In genomic region chr17:8121531-8122390, GRCh38 we compare ENCODE assay signal across 1 cellular context.
TF ChIP-seq lines count a peak whose summit lies in the region.

No MANE protein-coding gene starts in this region.

TF ChIP-seq in HEK293, 187 proteins besides CTCF, POLR2A, EP300 and RAD21 (continued from another document):
- TF ChIP-seq, protein P1, sequence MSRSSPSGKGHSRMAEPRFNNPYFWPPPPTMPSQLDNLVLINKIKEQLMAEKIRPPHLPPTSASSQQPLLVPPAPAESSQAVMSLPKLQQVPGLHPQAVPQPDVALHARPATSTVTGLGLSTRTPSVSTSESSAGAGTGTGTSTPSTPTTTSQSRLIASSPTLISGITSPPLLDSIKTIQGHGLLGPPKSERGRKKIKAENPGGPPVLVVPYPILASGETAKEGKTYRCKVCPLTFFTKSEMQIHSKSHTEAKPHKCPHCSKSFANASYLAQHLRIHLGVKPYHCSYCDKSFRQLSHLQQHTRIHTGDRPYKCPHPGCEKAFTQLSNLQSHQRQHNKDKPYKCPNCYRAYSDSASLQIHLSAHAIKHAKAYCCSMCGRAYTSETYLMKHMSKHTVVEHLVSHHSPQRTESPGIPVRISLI (tag by site-specific recombination; IDR thresholded peaks at IDR 0.05) = no peak
- 0 out of 2 replicates have a peak, but pooled peaks have one; percentile 14 for TF ChIP-seq ZNF2 (tag by site-specific recombination; IDR thresholded peaks at IDR 0.05)
- peak; percentile 83 for TF ChIP-seq KLF1 (tag by site-specific recombination; IDR thresholded peaks at IDR 0.05)
- TF ChIP-seq ZNF501 (tag by site-specific recombination; IDR thresholded peaks at IDR 0.05) = peak; percentile 20; the same call in 1 of the 2 replicates
- TF ChIP-seq ZNF121 (tag by site-specific recombination; IDR thresholded peaks at IDR 0.05) = no peak
- TF ChIP-seq, protein P2, sequence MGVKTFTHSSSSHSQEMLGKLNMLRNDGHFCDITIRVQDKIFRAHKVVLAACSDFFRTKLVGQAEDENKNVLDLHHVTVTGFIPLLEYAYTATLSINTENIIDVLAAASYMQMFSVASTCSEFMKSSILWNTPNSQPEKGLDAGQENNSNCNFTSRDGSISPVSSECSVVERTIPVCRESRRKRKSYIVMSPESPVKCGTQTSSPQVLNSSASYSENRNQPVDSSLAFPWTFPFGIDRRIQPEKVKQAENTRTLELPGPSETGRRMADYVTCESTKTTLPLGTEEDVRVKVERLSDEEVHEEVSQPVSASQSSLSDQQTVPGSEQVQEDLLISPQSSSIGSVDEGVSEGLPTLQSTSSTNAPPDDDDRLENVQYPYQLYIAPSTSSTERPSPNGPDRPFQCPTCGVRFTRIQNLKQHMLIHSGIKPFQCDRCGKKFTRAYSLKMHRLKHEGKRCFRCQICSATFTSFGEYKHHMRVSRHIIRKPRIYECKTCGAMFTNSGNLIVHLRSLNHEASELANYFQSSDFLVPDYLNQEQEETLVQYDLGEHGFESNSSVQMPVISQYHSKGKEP (tag by site-specific recombination; IDR thresholded peaks at IDR 0.05) = peak; percentile 39; the same call in 1 of the 2 replicates
- peak; percentile 61; the same call in 1 of the 2 replicates for TF ChIP-seq KLF7 (tag by site-specific recombination; IDR thresholded peaks at IDR 0.05; ENCODE audit: borderline replicate concordance)
- TF ChIP-seq ZSCAN30 (tag by site-specific recombination; IDR thresholded peaks at IDR 0.05) = peak; percentile 41; the same call in 1 of the 2 replicates
- no peak for TF ChIP-seq SALL2 (tag by site-specific recombination; IDR thresholded peaks at IDR 0.05; ENCODE audit: borderline replicate concordance)
- TF ChIP-seq KLF16 (tag by site-specific recombination; IDR thresholded peaks at IDR 0.05) = peak; percentile 91
- no peak for TF ChIP-seq ZNF19 (tag by site-specific recombination; IDR thresholded peaks at IDR 0.05; ENCODE audit: low read depth)
- TF ChIP-seq RBAK (tag by site-specific recombination; IDR thresholded peaks at IDR 0.05) = no peak
- peak; percentile 94 for TF ChIP-seq GLIS2 (tag by site-specific recombination; IDR thresholded peaks at IDR 0.05)
- TF ChIP-seq, protein P3, sequence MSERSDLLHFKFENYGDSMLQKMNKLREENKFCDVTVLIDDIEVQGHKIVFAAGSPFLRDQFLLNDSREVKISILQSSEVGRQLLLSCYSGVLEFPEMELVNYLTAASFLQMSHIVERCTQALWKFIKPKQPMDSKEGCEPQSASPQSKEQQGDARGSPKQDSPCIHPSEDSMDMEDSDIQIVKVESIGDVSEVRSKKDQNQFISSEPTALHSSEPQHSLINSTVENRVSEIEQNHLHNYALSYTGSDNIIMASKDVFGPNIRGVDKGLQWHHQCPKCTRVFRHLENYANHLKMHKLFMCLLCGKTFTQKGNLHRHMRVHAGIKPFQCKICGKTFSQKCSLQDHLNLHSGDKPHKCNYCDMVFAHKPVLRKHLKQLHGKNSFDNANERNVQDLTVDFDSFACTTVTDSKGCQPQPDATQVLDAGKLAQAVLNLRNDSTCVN (tag by site-specific recombination; optimal IDR thresholded peaks at IDR 0.05) = peak; percentile 90
- no peak for TF ChIP-seq HOXA7 (CRISPR knock-in tag; IDR thresholded peaks at IDR 0.05; ENCODE audit: borderline replicate concordance)
- TF ChIP-seq ZNF350 (tag by site-specific recombination; IDR thresholded peaks at IDR 0.05) = no peak
- TF ChIP-seq ZNF580 (tag by site-specific recombination; IDR thresholded peaks at IDR 0.05) = no peak
- TF ChIP-seq ZBTB48 (tag by site-specific recombination; IDR thresholded peaks at IDR 0.05) = peak; percentile 93
- TF ChIP-seq ZNF24 (tag by site-specific recombination; IDR thresholded peaks at IDR 0.05) = no peak
- TF ChIP-seq ZNF558 (tag by site-specific recombination; IDR thresholded peaks at IDR 0.05) = no peak
- no peak for TF ChIP-seq ZNF248 (tag by site-specific recombination; IDR thresholded peaks at IDR 0.05)
- no peak for TF ChIP-seq ZNF404 (tag by site-specific recombination; IDR thresholded peaks at IDR 0.05)
- no peak for TF ChIP-seq ZNF140 (tag by site-specific recombination; IDR thresholded peaks at IDR 0.05)
